In the genomic region with DNA sequence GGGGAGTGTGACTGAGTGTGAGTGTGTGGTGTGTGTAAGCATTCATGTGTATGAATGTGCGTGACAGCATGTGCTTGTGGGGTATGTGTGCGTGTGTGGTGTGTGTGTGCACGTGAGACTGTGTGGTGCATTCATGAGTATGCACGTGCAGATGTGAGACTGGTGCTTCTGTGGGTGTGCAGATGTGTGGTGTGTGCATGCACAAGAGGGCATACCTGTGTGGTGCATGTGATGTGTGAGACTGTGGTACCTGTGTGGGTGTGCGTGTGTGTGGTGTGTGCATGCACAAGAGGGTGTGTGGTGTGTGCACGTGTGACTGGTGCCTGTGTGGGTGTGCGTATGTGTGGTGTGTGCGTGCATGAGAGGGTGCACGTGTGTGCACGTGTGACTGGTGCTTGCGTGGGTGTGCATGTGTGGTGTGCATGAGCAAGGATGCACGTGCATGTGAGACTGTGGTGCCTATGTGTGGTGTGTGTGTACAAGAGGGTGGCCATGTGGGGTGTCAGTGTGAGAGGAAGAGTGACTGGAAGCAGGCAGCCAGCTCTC, we compare ENCODE assay signal across 3 cellular contexts.
A peak's percentile ranks its signal among the peaks of the same experiment; 100 is the strongest.
TF ChIP-seq lines count a peak whose summit lies in the region.

No MANE protein-coding gene starts in this region.

TF ChIP-seq in GM23338, 12 proteins besides CTCF, POLR2A, EP300 and RAD21 (continues in another document):
- TF ChIP-seq JUNB (IDR thresholded peaks at IDR 0.05; ENCODE audit: unreplicated experiment) = no peak
- TF ChIP-seq, protein P1, sequence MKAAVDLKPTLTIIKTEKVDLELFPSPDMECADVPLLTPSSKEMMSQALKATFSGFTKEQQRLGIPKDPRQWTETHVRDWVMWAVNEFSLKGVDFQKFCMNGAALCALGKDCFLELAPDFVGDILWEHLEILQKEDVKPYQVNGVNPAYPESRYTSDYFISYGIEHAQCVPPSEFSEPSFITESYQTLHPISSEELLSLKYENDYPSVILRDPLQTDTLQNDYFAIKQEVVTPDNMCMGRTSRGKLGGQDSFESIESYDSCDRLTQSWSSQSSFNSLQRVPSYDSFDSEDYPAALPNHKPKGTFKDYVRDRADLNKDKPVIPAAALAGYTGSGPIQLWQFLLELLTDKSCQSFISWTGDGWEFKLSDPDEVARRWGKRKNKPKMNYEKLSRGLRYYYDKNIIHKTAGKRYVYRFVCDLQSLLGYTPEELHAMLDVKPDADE (IDR thresholded peaks at IDR 0.05) = no peak
- no peak for TF ChIP-seq ZNF331 (CRISPR knock-in tag; IDR thresholded peaks at IDR 0.05; ENCODE audit: low read depth)
- TF ChIP-seq ZNF114 (CRISPR knock-in tag; IDR thresholded peaks at IDR 0.05) = no peak
- no peak for TF ChIP-seq POLR2AphosphoS5 (IDR thresholded peaks at IDR 0.05; ENCODE audit: low read depth)

TF ChIP-seq in IMR-90, 13 proteins besides CTCF, POLR2A, EP300 and RAD21:
- TF ChIP-seq SMC3 (IDR thresholded peaks at IDR 0.05; ENCODE audit: low read depth, low read length) (no peak), CEBPB (IDR thresholded peaks at IDR 0.05; ENCODE audit: low read depth, low read length) (no peak), MAFK (IDR thresholded peaks at IDR 0.05; ENCODE audit: low read depth, low read length) (no peak)

TF ChIP-seq in HepG2, 621 proteins besides CTCF, POLR2A, EP300 and RAD21:
- TF ChIP-seq SP1 (IDR thresholded peaks at IDR 0.05) (0 out of 2 replicates have a peak, but pooled peaks have one; percentile 54), SP1 (CRISPR knock-in tag; IDR thresholded peaks at IDR 0.05) (no peak), SUZ12 (IDR thresholded peaks at IDR 0.05; ENCODE audit: low read depth, low read length) (no peak), MTA1 (CRISPR knock-in tag; IDR thresholded peaks at IDR 0.05; ENCODE audit: borderline replicate concordance) (0 out of 2 replicates have a peak, but pooled peaks have one; percentile 39), FOXP1 (IDR thresholded peaks at IDR 0.05) (peak; percentile 35; the same call in 1 of the 2 replicates), FOXP1 (CRISPR knock-in tag; IDR thresholded peaks at IDR 0.05) (no peak), SOX13 (IDR thresholded peaks at IDR 0.05) (no peak), SOX13 (CRISPR knock-in tag; conservative IDR thresholded peaks at IDR 0.05 in 1 of 2, IDR thresholded peaks at IDR 0.05 in 1 of 2) (no peak), ZNF207 (IDR thresholded peaks at IDR 0.05; ENCODE audit: borderline replicate concordance) (0 out of 2 replicates have a peak, but pooled peaks have one; percentile 76), ZNF678 (CRISPR knock-in tag; IDR thresholded peaks at IDR 0.05) (no peak), HNRNPLL (IDR thresholded peaks at IDR 0.05; ENCODE audit: low read depth, low read length, poor library complexity, severe bottlenecking) (peak; percentile 25)
- TF ChIP-seq, protein P2, sequence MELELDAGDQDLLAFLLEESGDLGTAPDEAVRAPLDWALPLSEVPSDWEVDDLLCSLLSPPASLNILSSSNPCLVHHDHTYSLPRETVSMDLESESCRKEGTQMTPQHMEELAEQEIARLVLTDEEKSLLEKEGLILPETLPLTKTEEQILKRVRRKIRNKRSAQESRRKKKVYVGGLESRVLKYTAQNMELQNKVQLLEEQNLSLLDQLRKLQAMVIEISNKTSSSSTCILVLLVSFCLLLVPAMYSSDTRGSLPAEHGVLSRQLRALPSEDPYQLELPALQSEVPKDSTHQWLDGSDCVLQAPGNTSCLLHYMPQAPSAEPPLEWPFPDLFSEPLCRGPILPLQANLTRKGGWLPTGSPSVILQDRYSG (CRISPR knock-in tag; IDR thresholded peaks at IDR 0.05) = no peak
- TF ChIP-seq, protein P3, sequence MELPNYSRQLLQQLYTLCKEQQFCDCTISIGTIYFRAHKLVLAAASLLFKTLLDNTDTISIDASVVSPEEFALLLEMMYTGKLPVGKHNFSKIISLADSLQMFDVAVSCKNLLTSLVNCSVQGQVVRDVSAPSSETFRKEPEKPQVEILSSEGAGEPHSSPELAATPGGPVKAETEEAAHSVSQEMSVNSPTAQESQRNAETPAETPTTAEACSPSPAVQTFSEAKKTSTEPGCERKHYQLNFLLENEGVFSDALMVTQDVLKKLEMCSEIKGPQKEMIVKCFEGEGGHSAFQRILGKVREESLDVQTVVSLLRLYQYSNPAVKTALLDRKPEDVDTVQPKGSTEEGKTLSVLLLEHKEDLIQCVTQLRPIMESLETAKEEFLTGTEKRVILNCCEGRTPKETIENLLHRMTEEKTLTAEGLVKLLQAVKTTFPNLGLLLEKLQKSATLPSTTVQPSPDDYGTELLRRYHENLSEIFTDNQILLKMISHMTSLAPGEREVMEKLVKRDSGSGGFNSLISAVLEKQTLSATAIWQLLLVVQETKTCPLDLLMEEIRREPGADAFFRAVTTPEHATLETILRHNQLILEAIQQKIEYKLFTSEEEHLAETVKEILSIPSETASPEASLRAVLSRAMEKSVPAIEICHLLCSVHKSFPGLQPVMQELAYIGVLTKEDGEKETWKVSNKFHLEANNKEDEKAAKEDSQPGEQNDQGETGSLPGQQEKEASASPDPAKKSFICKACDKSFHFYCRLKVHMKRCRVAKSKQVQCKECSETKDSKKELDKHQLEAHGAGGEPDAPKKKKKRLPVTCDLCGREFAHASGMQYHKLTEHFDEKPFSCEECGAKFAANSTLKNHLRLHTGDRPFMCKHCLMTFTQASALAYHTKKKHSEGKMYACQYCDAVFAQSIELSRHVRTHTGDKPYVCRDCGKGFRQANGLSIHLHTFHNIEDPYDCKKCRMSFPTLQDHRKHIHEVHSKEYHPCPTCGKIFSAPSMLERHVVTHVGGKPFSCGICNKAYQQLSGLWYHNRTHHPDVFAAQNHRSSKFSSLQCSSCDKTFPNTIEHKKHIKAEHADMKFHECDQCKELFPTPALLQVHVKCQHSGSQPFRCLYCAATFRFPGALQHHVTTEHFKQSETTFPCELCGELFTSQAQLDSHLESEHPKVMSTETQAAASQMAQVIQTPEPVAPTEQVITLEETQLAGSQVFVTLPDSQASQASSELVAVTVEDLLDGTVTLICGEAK (IDR thresholded peaks at IDR 0.05) = no peak
- TF ChIP-seq, protein P3 (CRISPR knock-in tag; IDR thresholded peaks at IDR 0.05) = peak; percentile 42; the same call in 1 of the 2 replicates
- TF ChIP-seq, protein P4, sequence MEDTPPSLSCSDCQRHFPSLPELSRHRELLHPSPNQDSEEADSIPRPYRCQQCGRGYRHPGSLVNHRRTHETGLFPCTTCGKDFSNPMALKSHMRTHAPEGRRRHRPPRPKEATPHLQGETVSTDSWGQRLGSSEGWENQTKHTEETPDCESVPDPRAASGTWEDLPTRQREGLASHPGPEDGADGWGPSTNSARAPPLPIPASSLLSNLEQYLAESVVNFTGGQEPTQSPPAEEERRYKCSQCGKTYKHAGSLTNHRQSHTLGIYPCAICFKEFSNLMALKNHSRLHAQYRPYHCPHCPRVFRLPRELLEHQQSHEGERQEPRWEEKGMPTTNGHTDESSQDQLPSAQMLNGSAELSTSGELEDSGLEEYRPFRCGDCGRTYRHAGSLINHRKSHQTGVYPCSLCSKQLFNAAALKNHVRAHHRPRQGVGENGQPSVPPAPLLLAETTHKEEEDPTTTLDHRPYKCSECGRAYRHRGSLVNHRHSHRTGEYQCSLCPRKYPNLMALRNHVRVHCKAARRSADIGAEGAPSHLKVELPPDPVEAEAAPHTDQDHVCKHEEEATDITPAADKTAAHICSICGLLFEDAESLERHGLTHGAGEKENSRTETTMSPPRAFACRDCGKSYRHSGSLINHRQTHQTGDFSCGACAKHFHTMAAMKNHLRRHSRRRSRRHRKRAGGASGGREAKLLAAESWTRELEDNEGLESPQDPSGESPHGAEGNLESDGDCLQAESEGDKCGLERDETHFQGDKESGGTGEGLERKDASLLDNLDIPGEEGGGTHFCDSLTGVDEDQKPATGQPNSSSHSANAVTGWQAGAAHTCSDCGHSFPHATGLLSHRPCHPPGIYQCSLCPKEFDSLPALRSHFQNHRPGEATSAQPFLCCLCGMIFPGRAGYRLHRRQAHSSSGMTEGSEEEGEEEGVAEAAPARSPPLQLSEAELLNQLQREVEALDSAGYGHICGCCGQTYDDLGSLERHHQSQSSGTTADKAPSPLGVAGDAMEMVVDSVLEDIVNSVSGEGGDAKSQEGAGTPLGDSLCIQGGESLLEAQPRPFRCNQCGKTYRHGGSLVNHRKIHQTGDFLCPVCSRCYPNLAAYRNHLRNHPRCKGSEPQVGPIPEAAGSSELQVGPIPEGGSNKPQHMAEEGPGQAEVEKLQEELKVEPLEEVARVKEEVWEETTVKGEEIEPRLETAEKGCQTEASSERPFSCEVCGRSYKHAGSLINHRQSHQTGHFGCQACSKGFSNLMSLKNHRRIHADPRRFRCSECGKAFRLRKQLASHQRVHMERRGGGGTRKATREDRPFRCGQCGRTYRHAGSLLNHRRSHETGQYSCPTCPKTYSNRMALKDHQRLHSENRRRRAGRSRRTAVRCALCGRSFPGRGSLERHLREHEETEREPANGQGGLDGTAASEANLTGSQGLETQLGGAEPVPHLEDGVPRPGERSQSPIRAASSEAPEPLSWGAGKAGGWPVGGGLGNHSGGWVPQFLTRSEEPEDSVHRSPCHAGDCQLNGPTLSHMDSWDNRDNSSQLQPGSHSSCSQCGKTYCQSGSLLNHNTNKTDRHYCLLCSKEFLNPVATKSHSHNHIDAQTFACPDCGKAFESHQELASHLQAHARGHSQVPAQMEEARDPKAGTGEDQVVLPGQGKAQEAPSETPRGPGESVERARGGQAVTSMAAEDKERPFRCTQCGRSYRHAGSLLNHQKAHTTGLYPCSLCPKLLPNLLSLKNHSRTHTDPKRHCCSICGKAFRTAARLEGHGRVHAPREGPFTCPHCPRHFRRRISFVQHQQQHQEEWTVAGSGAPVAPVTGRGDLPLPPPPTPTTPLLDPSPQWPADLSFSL (CRISPR knock-in tag; IDR thresholded peaks at IDR 0.05) = peak; percentile 47; the same call in 1 of the 2 replicates
- TF ChIP-seq, protein P5, sequence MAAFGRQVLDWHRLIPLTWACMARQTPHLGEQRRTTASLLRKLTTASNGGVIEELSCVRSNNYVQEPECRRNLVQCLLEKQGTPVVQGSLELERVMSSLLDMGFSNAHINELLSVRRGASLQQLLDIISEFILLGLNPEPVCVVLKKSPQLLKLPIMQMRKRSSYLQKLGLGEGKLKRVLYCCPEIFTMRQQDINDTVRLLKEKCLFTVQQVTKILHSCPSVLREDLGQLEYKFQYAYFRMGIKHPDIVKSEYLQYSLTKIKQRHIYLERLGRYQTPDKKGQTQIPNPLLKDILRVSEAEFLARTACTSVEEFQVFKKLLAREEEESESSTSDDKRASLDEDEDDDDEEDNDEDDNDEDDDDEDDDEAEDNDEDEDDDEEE (CRISPR knock-in tag; IDR thresholded peaks at IDR 0.05) = 0 out of 2 replicates have a peak, but pooled peaks have one; percentile 26
- TF ChIP-seq, protein P6, sequence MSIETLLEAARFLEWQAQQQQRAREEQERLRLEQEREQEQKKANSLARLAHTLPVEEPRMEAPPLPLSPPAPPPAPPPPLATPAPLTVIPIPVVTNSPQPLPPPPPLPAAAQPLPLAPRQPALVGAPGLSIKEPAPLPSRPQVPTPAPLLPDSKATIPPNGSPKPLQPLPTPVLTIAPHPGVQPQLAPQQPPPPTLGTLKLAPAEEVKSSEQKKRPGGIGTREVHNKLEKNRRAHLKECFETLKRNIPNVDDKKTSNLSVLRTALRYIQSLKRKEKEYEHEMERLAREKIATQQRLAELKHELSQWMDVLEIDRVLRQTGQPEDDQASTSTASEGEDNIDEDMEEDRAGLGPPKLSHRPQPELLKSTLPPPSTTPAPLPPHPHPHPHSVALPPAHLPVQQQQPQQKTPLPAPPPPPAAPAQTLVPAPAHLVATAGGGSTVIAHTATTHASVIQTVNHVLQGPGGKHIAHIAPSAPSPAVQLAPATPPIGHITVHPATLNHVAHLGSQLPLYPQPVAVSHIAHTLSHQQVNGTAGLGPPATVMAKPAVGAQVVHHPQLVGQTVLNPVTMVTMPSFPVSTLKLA (IDR thresholded peaks at IDR 0.05) = peak; percentile 49; the same call in 1 of the 2 replicates
- TF ChIP-seq, protein P7, sequence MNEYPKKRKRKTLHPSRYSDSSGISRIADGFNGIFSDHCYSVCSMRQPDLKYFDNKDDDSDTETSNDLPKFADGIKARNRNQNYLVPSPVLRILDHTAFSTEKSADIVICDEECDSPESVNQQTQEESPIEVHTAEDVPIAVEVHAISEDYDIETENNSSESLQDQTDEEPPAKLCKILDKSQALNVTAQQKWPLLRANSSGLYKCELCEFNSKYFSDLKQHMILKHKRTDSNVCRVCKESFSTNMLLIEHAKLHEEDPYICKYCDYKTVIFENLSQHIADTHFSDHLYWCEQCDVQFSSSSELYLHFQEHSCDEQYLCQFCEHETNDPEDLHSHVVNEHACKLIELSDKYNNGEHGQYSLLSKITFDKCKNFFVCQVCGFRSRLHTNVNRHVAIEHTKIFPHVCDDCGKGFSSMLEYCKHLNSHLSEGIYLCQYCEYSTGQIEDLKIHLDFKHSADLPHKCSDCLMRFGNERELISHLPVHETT (CRISPR knock-in tag; conservative IDR thresholded peaks at IDR 0.05) = no peak
